Comparison of ENCODE assay signal across 23 cellular contexts in the genomic region with DNA sequence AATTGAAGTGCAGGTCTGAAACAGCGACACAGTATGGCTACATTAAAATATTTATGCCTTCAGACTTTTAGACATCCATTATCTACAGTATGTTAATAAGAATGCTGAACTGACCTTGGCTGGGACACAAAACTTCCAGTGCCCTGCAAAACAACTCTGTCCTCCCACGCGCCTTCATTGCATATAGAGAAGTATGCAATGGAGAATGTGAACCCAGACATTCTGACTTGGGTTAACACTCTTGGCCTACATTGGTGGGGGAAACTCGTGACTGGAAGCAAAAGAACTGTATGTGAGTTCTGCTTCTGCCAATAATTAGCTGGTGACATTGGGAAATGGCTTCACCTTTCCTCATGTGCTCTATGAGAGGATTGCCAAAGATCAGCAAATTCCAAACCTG.
DNase-seq lines count a peak whose midpoint lies in the region; ATAC-seq, FAIRE-seq and TF ChIP-seq lines count a peak whose summit lies in the region.
"Had no signal": no experiment of that assay in that cellular context is flagged by ENCODE, and none has a peak within 500 bp of the region (broad histone marks: within the 10 kb centered on the region; RNA-seq: fewer than 3 reads in every experiment).

No MANE protein-coding gene starts in this region.

- H3K9me3 Mint-ChIP-seq in activated T-helper 1 cell treated with anti-CD3 and anti-CD28 coated beads, Interleukin-12 subunit alpha, Interleukin-12 subunit beta, Interleukin-2, Interleukin-4 antibody, amounts not matched to agents 30 ng/mL and 10 ng/mL and 1 ng/mL, durations not matched to agents 14 hours and 24 hours and 36 hours = no peaks in the 10 kb centered on the region
- H3K9me3 Mint-ChIP-seq: CD4-positive, alpha-beta T cell; CD8-positive, alpha-beta T cell had no signal

- H3K4me1 ChIP-seq in kidney (ENCODE audit: control insufficient read depth in 1 of 2, insufficient read depth in 1 of 2, low read depth in 1 of 2, low read length in 2 of 2) = peaks cover 10% of the 10 kb centered on the region in 2 donors
- H3K4me1 ChIP-seq: A549; BLaER1 treated with 17β-estradiol and CSF1 and Interleukin-3, amounts not matched to agents 10 nM and 100 nM; Caco-2 had no signal

- peaks cover 2% of the 10 kb centered on the region for H3K27me3 Mint-ChIP-seq in activated T-helper 1 cell treated with anti-CD3 and anti-CD28 coated beads, Interleukin-12 subunit alpha, Interleukin-12 subunit beta, Interleukin-2, Interleukin-4 antibody, amounts not matched to agents 30 ng/mL and 10 ng/mL and 1 ng/mL, durations not matched to agents 14 hours and 24 hours and 36 hours (ENCODE audit: insufficient read depth)

- H3K4me3 ChIP-seq in kidney (ENCODE audit: low read length in 2 of 2) = no peak overlapping the region
- H3K4me3 ChIP-seq: A549; BLaER1 treated with 17β-estradiol and CSF1 and Interleukin-3, amounts not matched to agents 10 nM and 100 nM had no signal

- intact Hi-C loops in kidney (cut with DNase I) = no loop called here
- intact Hi-C loops in activated T-helper 1 cell treated with anti-CD3 and anti-CD28 coated beads, Interleukin-12 subunit alpha, Interleukin-12 subunit beta, Interleukin-2, Interleukin-4 antibody, amounts not matched to agents 30 ng/mL and 10 ng/mL and 1 ng/mL, durations not matched to agents 14 hours and 24 hours and 36 hours (cut with micrococcal nuclease) = no loop called here

- no peak for ATAC-seq in GM21390 (IDR thresholded peaks at IDR 0.05; ENCODE audit: unreplicated experiment)
- no peak for ATAC-seq in HG02970 (IDR thresholded peaks at IDR 0.05; ENCODE audit: low FRiP score, unreplicated experiment)
- ATAC-seq: A549; CD8-positive, alpha-beta T cell had no signal

- FAIRE-seq in kidney (lab: Jason Lieb, UNC) = no peak
- FAIRE-seq: A549, D721Med, G401.6, GM12891, GM19239 had no signal

- H3K4me3 Mint-ChIP-seq in activated T-helper 1 cell treated with anti-CD3 and anti-CD28 coated beads, Interleukin-12 subunit alpha, Interleukin-12 subunit beta, Interleukin-2, Interleukin-4 antibody, amounts not matched to agents 30 ng/mL and 10 ng/mL and 1 ng/mL, durations not matched to agents 14 hours and 24 hours and 36 hours = no peak overlapping the region
- H3K4me3 Mint-ChIP-seq: B cell; CD4-positive, alpha-beta T cell; CD8-positive, alpha-beta T cell had no signal

- no peaks in the 10 kb centered on the region for H3K36me3 Mint-ChIP-seq in activated T-helper 1 cell treated with anti-CD3 and anti-CD28 coated beads, Interleukin-12 subunit alpha, Interleukin-12 subunit beta, Interleukin-2, Interleukin-4 antibody, amounts not matched to agents 30 ng/mL and 10 ng/mL and 1 ng/mL, durations not matched to agents 14 hours and 24 hours and 36 hours (ENCODE audit: low read depth)
- H3K36me3 Mint-ChIP-seq: CD8-positive, alpha-beta T cell had no signal

- H3K9me3 ChIP-seq in kidney (ENCODE audit: control insufficient read depth in 1 of 2, low read length in 2 of 2) = no peaks in the 10 kb centered on the region
- H3K9me3 ChIP-seq: A549; BLaER1 treated with 17β-estradiol and CSF1 and Interleukin-3, amounts not matched to agents 10 nM and 100 nM; Caco-2 had no signal

- H3K27ac Mint-ChIP-seq in activated T-helper 1 cell treated with anti-CD3 and anti-CD28 coated beads, Interleukin-12 subunit alpha, Interleukin-12 subunit beta, Interleukin-2, Interleukin-4 antibody, amounts not matched to agents 30 ng/mL and 10 ng/mL and 1 ng/mL, durations not matched to agents 14 hours and 24 hours and 36 hours = no peak overlapping the region
- H3K27ac Mint-ChIP-seq: B cell; CD4-positive, alpha-beta T cell; CD8-positive, alpha-beta T cell had no signal

- no peak for TF ChIP-seq CTCF in kidney (IDR thresholded peaks at IDR 0.05; ENCODE audit: borderline replicate concordance, extremely low read depth, insufficient read depth)

- H3K36me3 ChIP-seq in kidney (ENCODE audit: control insufficient read depth in 1 of 2, insufficient read depth in 2 of 2, low read length in 2 of 2) = no peaks in the 10 kb centered on the region
- H3K36me3 ChIP-seq: BLaER1 treated with 17β-estradiol and CSF1 and Interleukin-3, amounts not matched to agents 10 nM and 100 nM had no signal

- H3K9ac ChIP-seq in kidney (ENCODE audit: low read length in 2 of 2) = no peak overlapping the region
- H3K9ac ChIP-seq: BLaER1 treated with 17β-estradiol and CSF1 and Interleukin-3, amounts not matched to agents 10 nM and 100 nM had no signal

- peak overlapping the region; percentile 52 to 67 for H3K27ac ChIP-seq in kidney (ENCODE audit: low read depth in 2 of 2, low read length in 2 of 2)
- H3K27ac ChIP-seq: 22Rv1; A549; BLaER1 treated with 17β-estradiol and CSF1 and Interleukin-3, amounts not matched to agents 10 nM and 100 nM; C4-2B had no signal

- H3K4me1 Mint-ChIP-seq in activated T-helper 1 cell treated with anti-CD3 and anti-CD28 coated beads, Interleukin-12 subunit alpha, Interleukin-12 subunit beta, Interleukin-2, Interleukin-4 antibody, amounts not matched to agents 30 ng/mL and 10 ng/mL and 1 ng/mL, durations not matched to agents 14 hours and 24 hours and 36 hours (ENCODE audit: low read depth) = no peaks in the 10 kb centered on the region
- H3K4me1 Mint-ChIP-seq: B cell had no signal

- peak; percentile 23 for DNase-seq in NCI-H1105 treated with DMSO at 0.1 percent for 48 hours (lab: John Stamatoyannopoulos, UW)
- DNase-seq in NCI-H1105 (lab: John Stamatoyannopoulos, UW) = no peak
- DNase-seq in kidney = no peak
- peak; percentile 64 for DNase-seq in renal cortical epithelial cell (ENCODE audit: low read depth)
- DNase-seq in activated T-helper 1 cell treated with anti-CD3 and anti-CD28 coated beads, Interleukin-12 subunit alpha, Interleukin-12 subunit beta, Interleukin-2, Interleukin-4 antibody, amounts not matched to agents 30 ng/mL and 10 ng/mL and 1 ng/mL, durations not matched to agents 14 hours and 24 hours and 36 hours (ENCODE audit: low spot score) = no peak
- DNase-seq: AML-193; Caco-2; Calu3; CD4-positive, alpha-beta T cell; CD8-positive, alpha-beta T cell; DMS79 treated with DMSO at 0.1 percent for 48 hours; GF-D8 had no signal

Comparison
In these comparisons a context has a peak if more than half of its experiments do, and no peak if none do; other contexts are left out.
1. DNase-seq: peak in NCI-H1105 treated with DMSO at 0.1 percent for 48 hours (single experiment) and renal cortical epithelial cell (single experiment); none in NCI-H1105 (single experiment), kidney (single experiment) and activated T-helper 1 cell treated with anti-CD3 and anti-CD28 coated beads, Interleukin-12 subunit alpha, Interleukin-12 subunit beta, Interleukin-2, Interleukin-4 antibody, amounts not matched to agents 30 ng/mL and 10 ng/mL and 1 ng/mL, durations not matched to agents 14 hours and 24 hours and 36 hours (single experiment).